ENCODE assay signal across 1 cellular context in the genomic region with DNA sequence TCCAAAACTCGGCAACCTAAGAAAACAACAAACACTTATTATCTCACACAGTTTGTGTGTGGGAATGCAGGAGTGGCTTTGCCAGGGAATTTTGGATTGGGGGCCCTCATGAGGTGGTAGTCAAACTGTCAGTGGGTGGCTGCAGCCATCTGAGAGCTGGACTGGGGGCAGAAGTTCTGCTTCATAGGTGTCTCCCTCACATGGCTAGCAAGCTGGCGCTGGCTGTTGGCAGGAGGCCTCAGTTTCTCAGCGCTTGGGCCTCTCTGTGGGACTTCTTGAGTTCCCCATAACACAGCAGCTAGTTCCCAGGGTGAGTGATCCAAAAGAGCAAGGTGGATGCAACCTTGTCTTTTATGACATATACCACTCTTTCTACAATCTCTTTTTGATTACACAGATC.
TF ChIP-seq lines count a peak whose summit lies in the region.

No MANE protein-coding gene starts in this region.

TF ChIP-seq in H1, 55 proteins besides CTCF, POLR2A, EP300 and RAD21:
- TF ChIP-seq SRF (IDR thresholded peaks at IDR 0.05; ENCODE audit: low read depth, low read length) (no peak), KDM5A (IDR thresholded peaks at IDR 0.05; ENCODE audit: low read length) (no peak), PHF8 (conservative IDR thresholded peaks at IDR 0.05; ENCODE audit: low read depth, low read length) (no peak), KDM4A (IDR thresholded peaks at IDR 0.05; ENCODE audit: low read depth, low read length, severe bottlenecking) (no peak), RNF2 (IDR thresholded peaks at IDR 0.05; ENCODE audit: borderline replicate concordance, low read depth, low read length, missing control alignments, poor library complexity, severe bottlenecking) (no peak), YY1 (IDR thresholded peaks at IDR 0.05; ENCODE audit: low read depth, low read length) (no peak), RFX5 (IDR thresholded peaks at IDR 0.05; ENCODE audit: borderline replicate concordance, low read depth, low read length) (no peak), POLR2AphosphoS5 (IDR thresholded peaks at IDR 0.05; ENCODE audit: low read depth, low read length) (no peak)
- TF ChIP-seq, protein P1, sequence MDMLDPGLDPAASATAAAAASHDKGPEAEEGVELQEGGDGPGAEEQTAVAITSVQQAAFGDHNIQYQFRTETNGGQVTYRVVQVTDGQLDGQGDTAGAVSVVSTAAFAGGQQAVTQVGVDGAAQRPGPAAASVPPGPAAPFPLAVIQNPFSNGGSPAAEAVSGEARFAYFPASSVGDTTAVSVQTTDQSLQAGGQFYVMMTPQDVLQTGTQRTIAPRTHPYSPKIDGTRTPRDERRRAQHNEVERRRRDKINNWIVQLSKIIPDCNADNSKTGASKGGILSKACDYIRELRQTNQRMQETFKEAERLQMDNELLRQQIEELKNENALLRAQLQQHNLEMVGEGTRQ (IDR thresholded peaks at IDR 0.05; ENCODE audit: low read length) = no peak
